In the genomic region with DNA sequence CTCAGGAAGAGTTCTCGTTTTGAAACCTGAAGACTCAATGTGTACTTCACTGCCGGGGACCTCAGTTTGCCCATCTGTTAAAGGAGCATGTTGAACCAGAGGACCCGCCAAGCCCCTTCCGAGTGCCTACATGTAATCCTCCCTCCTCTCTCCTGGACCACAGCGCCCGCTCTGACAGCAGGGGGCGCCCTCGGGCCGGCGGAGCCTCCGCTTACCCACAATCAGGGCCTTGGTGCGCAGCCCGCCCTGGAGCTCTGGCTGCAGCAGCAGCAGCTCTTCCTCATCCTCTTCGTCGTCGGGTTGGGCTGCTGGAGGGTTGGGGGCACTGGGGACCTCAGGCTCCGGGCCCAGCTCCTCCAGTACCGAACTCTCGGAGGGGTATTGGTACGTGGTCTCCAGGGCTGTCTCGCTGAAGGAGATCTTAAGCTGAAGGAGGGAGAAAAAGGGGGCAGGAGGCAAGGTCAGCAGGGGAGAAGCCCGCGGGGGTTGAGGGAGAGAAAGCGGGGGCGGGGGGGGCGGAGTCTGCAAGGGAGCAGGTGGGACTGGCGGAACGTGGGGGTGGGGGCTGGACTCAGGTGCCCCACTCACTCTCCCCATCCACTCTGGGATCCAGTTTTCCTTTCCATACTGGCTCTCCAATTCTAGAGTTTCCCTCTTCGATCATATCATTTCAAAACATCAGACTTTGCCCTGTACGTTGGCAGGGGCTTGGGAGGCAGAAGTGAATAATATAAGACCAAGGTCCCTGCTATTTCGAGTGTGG, we compare ENCODE assay signal across 1 cellular context.
TF ChIP-seq lines count a peak whose summit lies in the region.

No MANE protein-coding gene starts in this region.

TF ChIP-seq in HepG2, 621 proteins besides CTCF, POLR2A, EP300 and RAD21 (continues in another document):
- no peak for TF ChIP-seq ZNF329 (CRISPR knock-in tag; IDR thresholded peaks at IDR 0.05; ENCODE audit: low read depth)
- TF ChIP-seq CEBPG (CRISPR knock-in tag; IDR thresholded peaks at IDR 0.05): peak; percentile 33; the same call in 1 of the 2 replicates
- TF ChIP-seq, protein P1, sequence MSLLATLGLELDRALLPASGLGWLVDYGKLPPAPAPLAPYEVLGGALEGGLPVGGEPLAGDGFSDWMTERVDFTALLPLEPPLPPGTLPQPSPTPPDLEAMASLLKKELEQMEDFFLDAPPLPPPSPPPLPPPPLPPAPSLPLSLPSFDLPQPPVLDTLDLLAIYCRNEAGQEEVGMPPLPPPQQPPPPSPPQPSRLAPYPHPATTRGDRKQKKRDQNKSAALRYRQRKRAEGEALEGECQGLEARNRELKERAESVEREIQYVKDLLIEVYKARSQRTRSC (CRISPR knock-in tag; IDR thresholded peaks at IDR 0.05; ENCODE audit: low read depth): no peak
- no peak for TF ChIP-seq CREM (IDR thresholded peaks at IDR 0.05)
- no peak for TF ChIP-seq CREM (CRISPR knock-in tag; IDR thresholded peaks at IDR 0.05)
- TF ChIP-seq FOXA1 (IDR thresholded peaks at IDR 0.05): no peak
- peak; percentile 37; the same call in 1 of the 2 replicates for TF ChIP-seq FOXA1 (CRISPR knock-in tag; IDR thresholded peaks at IDR 0.05)
- peak; percentile 68; the same call in 1 of the 2 replicates for TF ChIP-seq HDAC2 (CRISPR knock-in tag; IDR thresholded peaks at IDR 0.05)
- no peak for TF ChIP-seq XBP1 (CRISPR knock-in tag; IDR thresholded peaks at IDR 0.05)
- no peak for TF ChIP-seq ZNF652 (CRISPR knock-in tag; IDR thresholded peaks at IDR 0.05; ENCODE audit: borderline replicate concordance, low read depth)
- TF ChIP-seq, protein P2, sequence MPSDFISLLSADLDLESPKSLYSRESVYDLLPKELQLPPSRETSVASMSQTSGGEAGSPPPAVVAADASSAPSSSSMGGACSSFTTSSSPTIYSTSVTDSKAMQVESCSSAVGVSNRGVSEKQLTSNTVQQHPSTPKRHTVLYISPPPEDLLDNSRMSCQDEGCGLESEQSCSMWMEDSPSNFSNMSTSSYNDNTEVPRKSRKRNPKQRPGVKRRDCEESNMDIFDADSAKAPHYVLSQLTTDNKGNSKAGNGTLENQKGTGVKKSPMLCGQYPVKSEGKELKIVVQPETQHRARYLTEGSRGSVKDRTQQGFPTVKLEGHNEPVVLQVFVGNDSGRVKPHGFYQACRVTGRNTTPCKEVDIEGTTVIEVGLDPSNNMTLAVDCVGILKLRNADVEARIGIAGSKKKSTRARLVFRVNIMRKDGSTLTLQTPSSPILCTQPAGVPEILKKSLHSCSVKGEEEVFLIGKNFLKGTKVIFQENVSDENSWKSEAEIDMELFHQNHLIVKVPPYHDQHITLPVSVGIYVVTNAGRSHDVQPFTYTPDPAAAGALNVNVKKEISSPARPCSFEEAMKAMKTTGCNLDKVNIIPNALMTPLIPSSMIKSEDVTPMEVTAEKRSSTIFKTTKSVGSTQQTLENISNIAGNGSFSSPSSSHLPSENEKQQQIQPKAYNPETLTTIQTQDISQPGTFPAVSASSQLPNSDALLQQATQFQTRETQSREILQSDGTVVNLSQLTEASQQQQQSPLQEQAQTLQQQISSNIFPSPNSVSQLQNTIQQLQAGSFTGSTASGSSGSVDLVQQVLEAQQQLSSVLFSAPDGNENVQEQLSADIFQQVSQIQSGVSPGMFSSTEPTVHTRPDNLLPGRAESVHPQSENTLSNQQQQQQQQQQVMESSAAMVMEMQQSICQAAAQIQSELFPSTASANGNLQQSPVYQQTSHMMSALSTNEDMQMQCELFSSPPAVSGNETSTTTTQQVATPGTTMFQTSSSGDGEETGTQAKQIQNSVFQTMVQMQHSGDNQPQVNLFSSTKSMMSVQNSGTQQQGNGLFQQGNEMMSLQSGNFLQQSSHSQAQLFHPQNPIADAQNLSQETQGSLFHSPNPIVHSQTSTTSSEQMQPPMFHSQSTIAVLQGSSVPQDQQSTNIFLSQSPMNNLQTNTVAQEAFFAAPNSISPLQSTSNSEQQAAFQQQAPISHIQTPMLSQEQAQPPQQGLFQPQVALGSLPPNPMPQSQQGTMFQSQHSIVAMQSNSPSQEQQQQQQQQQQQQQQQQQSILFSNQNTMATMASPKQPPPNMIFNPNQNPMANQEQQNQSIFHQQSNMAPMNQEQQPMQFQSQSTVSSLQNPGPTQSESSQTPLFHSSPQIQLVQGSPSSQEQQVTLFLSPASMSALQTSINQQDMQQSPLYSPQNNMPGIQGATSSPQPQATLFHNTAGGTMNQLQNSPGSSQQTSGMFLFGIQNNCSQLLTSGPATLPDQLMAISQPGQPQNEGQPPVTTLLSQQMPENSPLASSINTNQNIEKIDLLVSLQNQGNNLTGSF (CRISPR knock-in tag; IDR thresholded peaks at IDR 0.05): no peak
- no peak for TF ChIP-seq HMG20B (CRISPR knock-in tag; conservative IDR thresholded peaks at IDR 0.05)
- peak; percentile 69; the same call in 1 of the 2 replicates for TF ChIP-seq YEATS2 (CRISPR knock-in tag; IDR thresholded peaks at IDR 0.05; ENCODE audit: borderline replicate concordance)
- no peak for TF ChIP-seq ZNF577 (CRISPR knock-in tag; IDR thresholded peaks at IDR 0.05; ENCODE audit: borderline replicate concordance, low read depth)
- TF ChIP-seq BHLHE40 (IDR thresholded peaks at IDR 0.05; ENCODE audit: low read length): 0 out of 2 replicates have a peak, but pooled peaks have one; percentile 44
- TF ChIP-seq ZNF678 (CRISPR knock-in tag; IDR thresholded peaks at IDR 0.05): no peak
- peak; percentile 54; the same call in 1 of the 2 replicates for TF ChIP-seq ZSCAN31 (CRISPR knock-in tag; IDR thresholded peaks at IDR 0.05; ENCODE audit: low read depth)
- TF ChIP-seq, protein P3, sequence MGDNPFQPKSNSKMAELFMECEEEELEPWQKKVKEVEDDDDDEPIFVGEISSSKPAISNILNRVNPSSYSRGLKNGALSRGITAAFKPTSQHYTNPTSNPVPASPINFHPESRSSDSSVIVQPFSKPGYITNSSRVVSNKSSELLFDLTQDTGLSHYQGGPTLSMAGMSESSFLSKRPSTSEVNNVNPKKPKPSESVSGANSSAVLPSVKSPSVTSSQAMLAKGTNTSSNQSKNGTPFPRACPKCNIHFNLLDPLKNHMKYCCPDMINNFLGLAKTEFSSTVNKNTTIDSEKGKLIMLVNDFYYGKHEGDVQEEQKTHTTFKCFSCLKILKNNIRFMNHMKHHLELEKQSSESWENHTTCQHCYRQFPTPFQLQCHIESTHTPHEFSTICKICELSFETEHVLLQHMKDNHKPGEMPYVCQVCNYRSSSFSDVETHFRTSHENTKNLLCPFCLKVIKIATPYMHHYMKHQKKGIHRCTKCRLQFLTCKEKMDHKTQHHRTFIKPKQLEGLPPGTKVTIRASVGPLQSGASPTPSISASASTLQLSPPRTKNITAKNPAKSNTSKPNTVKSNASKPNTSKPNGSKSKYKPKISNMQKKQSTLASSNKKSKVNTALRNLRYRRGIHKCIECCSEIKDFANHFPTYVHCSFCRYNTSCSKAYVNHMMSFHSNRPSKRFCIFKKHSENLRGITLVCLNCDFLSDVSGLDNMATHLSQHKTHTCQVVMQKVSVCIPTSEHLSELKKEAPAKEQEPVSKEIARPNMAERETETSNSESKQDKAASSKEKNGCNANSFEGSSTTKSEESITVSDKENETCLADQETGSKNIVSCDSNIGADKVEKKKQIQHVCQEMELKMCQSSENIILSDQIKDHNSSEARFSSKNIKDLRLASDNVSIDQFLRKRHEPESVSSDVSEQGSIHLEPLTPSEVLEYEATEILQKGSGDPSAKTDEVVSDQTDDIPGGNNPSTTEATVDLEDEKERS (CRISPR knock-in tag; IDR thresholded peaks at IDR 0.05): peak; percentile 88
- no peak for TF ChIP-seq MED13 (CRISPR knock-in tag; IDR thresholded peaks at IDR 0.05)
- no peak for TF ChIP-seq ZNF562 (CRISPR knock-in tag; IDR thresholded peaks at IDR 0.05; ENCODE audit: borderline replicate concordance)
- TF ChIP-seq, protein P4, sequence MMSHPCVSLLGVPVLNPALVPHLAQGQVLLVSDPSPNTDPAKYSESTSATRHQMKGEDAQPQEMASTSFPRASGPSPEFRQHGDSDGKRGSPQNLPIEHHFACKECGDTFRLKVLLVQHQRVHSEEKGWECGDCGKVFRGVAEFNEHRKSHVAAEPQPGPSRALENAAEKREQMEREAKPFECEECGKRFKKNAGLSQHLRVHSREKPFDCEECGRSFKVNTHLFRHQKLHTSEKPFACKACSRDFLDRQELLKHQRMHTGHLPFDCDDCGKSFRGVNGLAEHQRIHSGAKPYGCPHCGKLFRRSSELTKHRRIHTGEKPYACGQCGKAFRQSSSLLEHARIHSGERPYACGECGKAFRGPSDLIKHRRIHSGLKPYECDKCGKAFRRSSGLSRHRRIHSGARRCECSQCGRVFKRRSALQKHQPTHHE (CRISPR knock-in tag; IDR thresholded peaks at IDR 0.05; ENCODE audit: borderline replicate concordance): 0 out of 2 replicates have a peak, but pooled peaks have one; percentile 32
- 0 out of 2 replicates have a peak, but pooled peaks have one; percentile 21 for TF ChIP-seq NFKBIZ (CRISPR knock-in tag; IDR thresholded peaks at IDR 0.05)
- TF ChIP-seq, protein P5, sequence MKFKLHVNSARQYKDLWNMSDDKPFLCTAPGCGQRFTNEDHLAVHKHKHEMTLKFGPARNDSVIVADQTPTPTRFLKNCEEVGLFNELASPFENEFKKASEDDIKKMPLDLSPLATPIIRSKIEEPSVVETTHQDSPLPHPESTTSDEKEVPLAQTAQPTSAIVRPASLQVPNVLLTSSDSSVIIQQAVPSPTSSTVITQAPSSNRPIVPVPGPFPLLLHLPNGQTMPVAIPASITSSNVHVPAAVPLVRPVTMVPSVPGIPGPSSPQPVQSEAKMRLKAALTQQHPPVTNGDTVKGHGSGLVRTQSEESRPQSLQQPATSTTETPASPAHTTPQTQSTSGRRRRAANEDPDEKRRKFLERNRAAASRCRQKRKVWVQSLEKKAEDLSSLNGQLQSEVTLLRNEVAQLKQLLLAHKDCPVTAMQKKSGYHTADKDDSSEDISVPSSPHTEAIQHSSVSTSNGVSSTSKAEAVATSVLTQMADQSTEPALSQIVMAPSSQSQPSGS (CRISPR knock-in tag; IDR thresholded peaks at IDR 0.05): no peak; the same call in none of the 2 replicates
- peak; percentile 26; the same call in 1 of the 2 replicates for TF ChIP-seq SIX1 (CRISPR knock-in tag; IDR thresholded peaks at IDR 0.05; ENCODE audit: borderline replicate concordance)
- TF ChIP-seq ZNF317 (CRISPR knock-in tag; IDR thresholded peaks at IDR 0.05): peak; percentile 69; the same call in 1 of the 2 replicates
- TF ChIP-seq ASH2L (IDR thresholded peaks at IDR 0.05; ENCODE audit: insufficient read length, low read depth, low read length): peak; percentile 51
- peak; percentile 84 for TF ChIP-seq ZNF768 (CRISPR knock-in tag; IDR thresholded peaks at IDR 0.05)
- TF ChIP-seq ZNF431 (CRISPR knock-in tag; IDR thresholded peaks at IDR 0.05; ENCODE audit: borderline replicate concordance, low read depth): no peak
- peak; percentile 85; the same call in 1 of the 2 replicates for TF ChIP-seq SMYD3 (CRISPR knock-in tag; IDR thresholded peaks at IDR 0.05)
- peak; percentile 77 for TF ChIP-seq GABPB1 (CRISPR knock-in tag; IDR thresholded peaks at IDR 0.05)
- TF ChIP-seq NFYB (CRISPR knock-in tag; IDR thresholded peaks at IDR 0.05): no peak; the same call in 1 of the 2 replicates
- TF ChIP-seq, protein P6, sequence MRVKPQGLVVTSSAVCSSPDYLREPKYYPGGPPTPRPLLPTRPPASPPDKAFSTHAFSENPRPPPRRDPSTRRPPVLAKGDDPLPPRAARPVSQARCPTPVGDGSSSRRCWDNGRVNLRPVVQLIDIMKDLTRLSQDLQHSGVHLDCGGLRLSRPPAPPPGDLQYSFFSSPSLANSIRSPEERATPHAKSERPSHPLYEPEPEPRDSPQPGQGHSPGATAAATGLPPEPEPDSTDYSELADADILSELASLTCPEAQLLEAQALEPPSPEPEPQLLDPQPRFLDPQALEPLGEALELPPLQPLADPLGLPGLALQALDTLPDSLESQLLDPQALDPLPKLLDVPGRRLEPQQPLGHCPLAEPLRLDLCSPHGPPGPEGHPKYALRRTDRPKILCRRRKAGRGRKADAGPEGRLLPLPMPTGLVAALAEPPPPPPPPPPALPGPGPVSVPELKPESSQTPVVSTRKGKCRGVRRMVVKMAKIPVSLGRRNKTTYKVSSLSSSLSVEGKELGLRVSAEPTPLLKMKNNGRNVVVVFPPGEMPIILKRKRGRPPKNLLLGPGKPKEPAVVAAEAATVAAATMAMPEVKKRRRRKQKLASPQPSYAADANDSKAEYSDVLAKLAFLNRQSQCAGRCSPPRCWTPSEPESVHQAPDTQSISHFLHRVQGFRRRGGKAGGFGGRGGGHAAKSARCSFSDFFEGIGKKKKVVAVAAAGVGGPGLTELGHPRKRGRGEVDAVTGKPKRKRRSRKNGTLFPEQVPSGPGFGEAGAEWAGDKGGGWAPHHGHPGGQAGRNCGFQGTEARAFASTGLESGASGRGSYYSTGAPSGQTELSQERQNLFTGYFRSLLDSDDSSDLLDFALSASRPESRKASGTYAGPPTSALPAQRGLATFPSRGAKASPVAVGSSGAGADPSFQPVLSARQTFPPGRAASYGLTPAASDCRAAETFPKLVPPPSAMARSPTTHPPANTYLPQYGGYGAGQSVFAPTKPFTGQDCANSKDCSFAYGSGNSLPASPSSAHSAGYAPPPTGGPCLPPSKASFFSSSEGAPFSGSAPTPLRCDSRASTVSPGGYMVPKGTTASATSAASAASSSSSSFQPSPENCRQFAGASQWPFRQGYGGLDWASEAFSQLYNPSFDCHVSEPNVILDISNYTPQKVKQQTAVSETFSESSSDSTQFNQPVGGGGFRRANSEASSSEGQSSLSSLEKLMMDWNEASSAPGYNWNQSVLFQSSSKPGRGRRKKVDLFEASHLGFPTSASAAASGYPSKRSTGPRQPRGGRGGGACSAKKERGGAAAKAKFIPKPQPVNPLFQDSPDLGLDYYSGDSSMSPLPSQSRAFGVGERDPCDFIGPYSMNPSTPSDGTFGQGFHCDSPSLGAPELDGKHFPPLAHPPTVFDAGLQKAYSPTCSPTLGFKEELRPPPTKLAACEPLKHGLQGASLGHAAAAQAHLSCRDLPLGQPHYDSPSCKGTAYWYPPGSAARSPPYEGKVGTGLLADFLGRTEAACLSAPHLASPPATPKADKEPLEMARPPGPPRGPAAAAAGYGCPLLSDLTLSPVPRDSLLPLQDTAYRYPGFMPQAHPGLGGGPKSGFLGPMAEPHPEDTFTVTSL (CRISPR knock-in tag; IDR thresholded peaks at IDR 0.05; ENCODE audit: borderline replicate concordance): no peak
- no peak for TF ChIP-seq HOXD1 (CRISPR knock-in tag; IDR thresholded peaks at IDR 0.05)
- TF ChIP-seq KLF6 (CRISPR knock-in tag; IDR thresholded peaks at IDR 0.05): 0 out of 2 replicates have a peak, but pooled peaks have one; percentile 69
- no peak for TF ChIP-seq ONECUT2 (CRISPR knock-in tag; IDR thresholded peaks at IDR 0.05)
- TF ChIP-seq, protein P7, sequence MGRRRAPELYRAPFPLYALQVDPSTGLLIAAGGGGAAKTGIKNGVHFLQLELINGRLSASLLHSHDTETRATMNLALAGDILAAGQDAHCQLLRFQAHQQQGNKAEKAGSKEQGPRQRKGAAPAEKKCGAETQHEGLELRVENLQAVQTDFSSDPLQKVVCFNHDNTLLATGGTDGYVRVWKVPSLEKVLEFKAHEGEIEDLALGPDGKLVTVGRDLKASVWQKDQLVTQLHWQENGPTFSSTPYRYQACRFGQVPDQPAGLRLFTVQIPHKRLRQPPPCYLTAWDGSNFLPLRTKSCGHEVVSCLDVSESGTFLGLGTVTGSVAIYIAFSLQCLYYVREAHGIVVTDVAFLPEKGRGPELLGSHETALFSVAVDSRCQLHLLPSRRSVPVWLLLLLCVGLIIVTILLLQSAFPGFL (CRISPR knock-in tag; IDR thresholded peaks at IDR 0.05): no peak
- no peak for TF ChIP-seq NONO (IDR thresholded peaks at IDR 0.05)
- TF ChIP-seq NONO (CRISPR knock-in tag; conservative IDR thresholded peaks at IDR 0.05): peak; percentile 74; the same call in 1 of the 2 replicates
- TF ChIP-seq THYN1 (CRISPR knock-in tag; IDR thresholded peaks at IDR 0.05; ENCODE audit: borderline replicate concordance, low read depth): 0 out of 2 replicates have a peak, but pooled peaks have one; percentile 77
- no peak for TF ChIP-seq WIZ (CRISPR knock-in tag; IDR thresholded peaks at IDR 0.05)
- peak; percentile 77 for TF ChIP-seq MEF2D (CRISPR knock-in tag; IDR thresholded peaks at IDR 0.05)
